33 cellular contexts compared by ENCODE assay signal in the genomic region with DNA sequence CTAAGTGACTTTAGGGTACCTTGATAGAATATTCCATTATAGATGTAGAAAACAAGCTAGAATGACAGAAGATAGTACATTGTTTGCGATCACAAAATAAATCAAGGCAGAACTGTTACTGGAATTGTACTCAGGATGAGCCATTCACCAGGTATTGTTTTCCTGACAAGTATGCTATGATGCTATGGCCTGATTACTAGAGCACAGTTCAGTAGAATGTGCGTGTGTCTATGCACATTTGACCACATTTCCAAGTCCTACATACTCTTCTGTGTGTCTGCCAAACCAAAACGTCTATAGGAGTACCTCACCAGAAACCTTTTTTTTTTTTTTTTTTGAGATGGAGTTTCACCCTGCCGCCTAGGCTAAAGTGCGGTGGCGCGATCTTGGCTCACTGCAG.
"Had no signal": no experiment of that assay in that cellular context is flagged by ENCODE, and none has a peak within 500 bp of the region (broad histone marks: within the 10 kb centered on the region; RNA-seq: fewer than 3 reads in every experiment).

No MANE protein-coding gene starts in this region.

- H3K27me3 ChIP-seq: body of pancreas, cardiac muscle cell, dorsolateral prefrontal cortex, heart left ventricle had no signal

- H3K4me3 ChIP-seq: body of pancreas, cardiac muscle cell, coronary artery, dorsolateral prefrontal cortex, heart left ventricle had no signal

- FAIRE-seq: frontal cortex had no signal

- DNase-seq: activated B cell treated with CpG ODN at 0.5 μM for 24 hours; activated CD4-positive, alpha-beta T cell treated with anti-CD3 and anti-CD28 coated beads for 48 hours; activated CD4-positive, alpha-beta T cell treated with anti-CD3 and anti-CD28 coated beads, Interleukin-2, amount 50 U/mL, for 1 hour; activated CD4-positive, alpha-beta T cell treated with anti-CD3 and anti-CD28 coated beads, Interleukin-2, amount 50 U/mL, for 48 hours; activated CD8-positive, alpha-beta memory T cell treated with anti-CD3 and anti-CD28 coated beads for 24 hours; activated CD8-positive, alpha-beta T cell treated with anti-CD3 and anti-CD28 coated beads for 36 hours; activated effector memory CD4-positive, alpha-beta T cell treated with Interleukin-2 at 50 U/mL for 16 hours; activated gamma-delta T cell treated with Interleukin-2 at 50 U/mL for 16 hours; activated naive CD4-positive, alpha-beta T cell treated with anti-CD3 and anti-CD28 coated beads, Interleukin-2, amount 50 U/mL, for 16 hours; activated naive CD4-positive, alpha-beta T cell treated with Interleukin-2 at 50 U/mL for 16 hours; activated T-cell treated with anti-CD3 and anti-CD28 coated beads, Interleukin-2, amount 50 U/mL, for 4 hours; amniotic stem cell; anterior cingulate cortex; body of pancreas; dorsolateral prefrontal cortex; effector memory CD4-positive, alpha-beta T cell; endodermal cell; foreskin fibroblast; glutamatergic neuron; heart left ventricle; T1000; WERI-Rb-1 had no signal

- H3K4me1 ChIP-seq: body of pancreas had no signal

- H3K4me1 Mint-ChIP-seq: activated T-helper 17 cell treated with anti-CD3 and anti-CD28 coated beads, Interleukin-2, amount 50 U/mL, for 72 hours; central memory CD8-positive, alpha-beta T cell; endodermal cell had no signal

- H3K9me3 Mint-ChIP-seq: activated B cell treated with CpG ODN at 0.5 μM for 24 hours; activated CD8-positive, alpha-beta T cell treated with anti-CD3 and anti-CD28 coated beads for 36 hours; activated T-cell treated with anti-CD3 and anti-CD28 coated beads, Interleukin-2, amount 50 U/mL, for 4 hours; activated T-helper 17 cell treated with anti-CD3 and anti-CD28 coated beads, Interleukin-2, amount 50 U/mL, for 72 hours; central memory CD8-positive, alpha-beta T cell; dendritic cell treated with granulocyte-macrophage colony-stimulating factor and Interleukin-4, amounts not matched to agents 40 ng/mL and 50 ng/mL, for 4 days; endodermal cell; T-helper 1 cell treated with Interleukin-12 subunit alpha and Interleukin-12 subunit beta and Interleukin-4 antibody, amounts not matched to agents 30 μg/mL and 1 μg/mL, for 36 hours; T-helper 2 cell treated with Interferon-gamma antibody and Interleukin-4, amounts not matched to agents 5 μg/mL and 100 μg/mL, for 36 hours had no signal

- H3K9me3 ChIP-seq: body of pancreas, heart left ventricle had no signal

- H3K27ac ChIP-seq: body of pancreas, cardiac muscle cell, coronary artery, heart left ventricle, WERI-Rb-1 had no signal

- ATAC-seq: activated CD4-positive, CD25-positive, alpha-beta regulatory T cell treated with anti-CD3 and anti-CD28 coated beads, Interleukin-2, amount 50 U/mL, for 24 hours; activated CD8-positive, alpha-beta T cell treated with anti-CD3 and anti-CD28 coated beads for 36 hours; activated T-cell treated with anti-CD3 and anti-CD28 coated beads, Interleukin-2, amount 50 U/mL, for 4 hours; activated T-helper 17 cell treated with anti-CD3 and anti-CD28 coated beads, Interleukin-2, amount 50 U/mL, for 72 hours; body of pancreas; esophagus mucosa; heart left ventricle had no signal

- H3K4me3 Mint-ChIP-seq: activated B cell treated with CpG ODN at 0.5 μM for 24 hours; activated CD8-positive, alpha-beta T cell treated with anti-CD3 and anti-CD28 coated beads for 36 hours; activated naive CD8-positive, alpha-beta T cell; activated T-cell treated with anti-CD3 and anti-CD28 coated beads, Interleukin-2, amount 50 U/mL, for 4 hours; activated T-helper 17 cell treated with anti-CD3 and anti-CD28 coated beads, Interleukin-2, amount 50 U/mL, for 72 hours; central memory CD8-positive, alpha-beta T cell; dendritic cell treated with granulocyte-macrophage colony-stimulating factor and Interleukin-4, amounts not matched to agents 40 ng/mL and 50 ng/mL, for 4 days; endodermal cell; T-helper 1 cell treated with Interleukin-12 subunit alpha and Interleukin-12 subunit beta and Interleukin-4 antibody, amounts not matched to agents 30 μg/mL and 1 μg/mL, for 36 hours; T-helper 2 cell treated with Interferon-gamma antibody and Interleukin-4, amounts not matched to agents 5 μg/mL and 100 μg/mL, for 36 hours had no signal

- H3K36me3 ChIP-seq: cardiac muscle cell, heart left ventricle, WERI-Rb-1 had no signal

- H3K27me3 Mint-ChIP-seq: activated B cell treated with CpG ODN at 0.5 μM for 24 hours; activated CD8-positive, alpha-beta T cell treated with anti-CD3 and anti-CD28 coated beads for 36 hours; activated naive CD8-positive, alpha-beta T cell; activated T-helper 17 cell treated with anti-CD3 and anti-CD28 coated beads, Interleukin-2, amount 50 U/mL, for 72 hours; central memory CD8-positive, alpha-beta T cell; dendritic cell treated with granulocyte-macrophage colony-stimulating factor and Interleukin-4, amounts not matched to agents 40 ng/mL and 50 ng/mL, for 4 days had no signal

- H3K27ac Mint-ChIP-seq: activated CD8-positive, alpha-beta T cell treated with anti-CD3 and anti-CD28 coated beads for 36 hours; activated naive CD8-positive, alpha-beta T cell; activated T-helper 17 cell treated with anti-CD3 and anti-CD28 coated beads, Interleukin-2, amount 50 U/mL, for 72 hours; dendritic cell treated with granulocyte-macrophage colony-stimulating factor and Interleukin-4, amounts not matched to agents 40 ng/mL and 50 ng/mL, for 4 days; endodermal cell; T-helper 1 cell treated with Interleukin-12 subunit alpha and Interleukin-12 subunit beta and Interleukin-4 antibody, amounts not matched to agents 30 μg/mL and 1 μg/mL, for 36 hours; T-helper 2 cell treated with Interferon-gamma antibody and Interleukin-4, amounts not matched to agents 5 μg/mL and 100 μg/mL, for 36 hours had no signal
